In the genomic region with DNA sequence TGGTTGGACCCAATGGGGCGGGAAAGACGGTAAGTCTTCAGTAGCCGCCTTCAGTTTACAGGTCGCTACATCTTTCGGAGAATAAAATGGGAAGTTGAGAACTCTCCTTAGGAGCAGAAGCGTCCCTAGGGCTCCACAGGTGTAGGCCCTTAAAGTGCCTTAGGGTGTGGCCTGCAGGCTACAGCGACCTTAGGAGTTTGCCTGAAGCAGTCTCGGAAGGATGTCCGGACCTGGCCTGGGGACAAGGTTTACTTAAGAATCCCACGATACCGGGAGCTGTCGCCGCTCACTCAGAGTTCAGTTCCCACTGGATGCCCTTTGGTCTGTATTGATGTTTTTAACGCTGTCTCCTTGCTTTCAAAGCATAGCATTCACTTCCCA, we compare ENCODE assay signal across 8 cellular contexts.
DNase-seq lines count a peak whose midpoint lies in the region; FAIRE-seq and TF ChIP-seq lines count a peak whose summit lies in the region.

No MANE protein-coding gene starts in this region.

- no peak for FAIRE-seq in H54 (lab: Jason Lieb, UNC)

- peak overlapping the region; percentile 71 for H2AFZ ChIP-seq in neuron (ENCODE audit: low read depth, low read length)

- DNase-seq in NCI-H1105 treated with DMSO at 0.1 percent for 48 hours (lab: John Stamatoyannopoulos, UW) (peak; percentile 15), NCI-H1105 (lab: John Stamatoyannopoulos, UW) (no peak), H54 (ENCODE audit: insufficient read length, low spot score) (peak; percentile 12), MV-4-11 (lab: John Stamatoyannopoulos, UW) (peak; percentile 49), fibroblast of pulmonary artery (ENCODE audit: low read depth) (peak; percentile 25), NCI-H128 (lab: John Stamatoyannopoulos, UW; ENCODE audit: unreplicated experiment) (no peak)
- DNase-seq in activated CD8-positive, alpha-beta memory T cell treated with anti-CD3 and anti-CD28 coated beads, Interleukin-2, amount 50 U/mL, for 48 hours, result peak; percentile 69

- H3K4me3 ChIP-seq in fibroblast of pulmonary artery (replicated peaks; ENCODE audit: low read depth, low read length) (peak overlapping the region; percentile 83), neuron (ENCODE audit: low read length) (peak overlapping the region; percentile 58)

- no peak for TF ChIP-seq POLR2A in H54 (IDR thresholded peaks at IDR 0.05; ENCODE audit: low read depth, low read length)

- H3K9me3 ChIP-seq in neuron (ENCODE audit: low read length), result no peaks in the 10 kb centered on the region

- peaks cover 3% of the 10 kb centered on the region for H3K4me1 ChIP-seq in neuron (ENCODE audit: insufficient read depth, low read length)

- no peaks in the 10 kb centered on the region for H3K27me3 ChIP-seq in neuron (ENCODE audit: insufficient read depth, low read length)

- no peak for TF ChIP-seq CTCF in fibroblast of pulmonary artery (IDR thresholded peaks at IDR 0.05; ENCODE audit: low read length, missing control alignments)

- H3K36me3 ChIP-seq in neuron (ENCODE audit: insufficient read depth, low read length), result no peaks in the 10 kb centered on the region

Comparison
In these comparisons a context has a peak if more than half of its experiments do, and no peak if none do; other contexts are left out.
1. DNase-seq: peak in NCI-H1105 treated with DMSO at 0.1 percent for 48 hours (single experiment), H54 (single experiment), MV-4-11 (single experiment), activated CD8-positive, alpha-beta memory T cell treated with anti-CD3 and anti-CD28 coated beads, Interleukin-2, amount 50 U/mL, for 48 hours (single experiment) and fibroblast of pulmonary artery (single experiment); none in NCI-H1105 (single experiment) and NCI-H128 (single experiment).